In the genomic region with DNA sequence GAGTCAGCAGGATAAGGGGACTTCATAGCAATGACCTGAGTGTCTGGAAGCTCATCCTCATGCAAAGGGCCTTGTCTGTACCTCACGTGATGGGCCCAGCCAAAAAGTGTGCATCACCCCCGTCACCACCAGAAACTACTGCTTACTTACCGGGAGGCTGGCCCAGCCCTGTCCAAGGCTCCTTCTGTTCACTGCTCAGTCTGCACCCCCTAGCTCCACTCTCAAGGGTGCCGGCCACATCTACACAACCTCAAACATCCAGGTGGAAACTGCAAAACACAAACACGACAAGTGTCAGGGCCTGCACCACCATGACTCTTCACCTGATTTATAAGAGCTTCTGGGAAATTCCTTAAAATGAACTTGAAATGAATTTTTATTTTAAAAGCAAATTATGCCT, we compare ENCODE assay signal across 40 cellular contexts. TPM values are rescaled to one million over a fixed set of nuclear protein-coding genes. Genes with fewer than 3 reads are reported as not detected.
"Had no signal": no experiment of that assay in that cellular context is flagged by ENCODE, and none has a peak within 500 bp of the region (broad histone marks: within the 10 kb centered on the region; RNA-seq: fewer than 3 reads in every experiment).

No MANE protein-coding gene starts in this region.

- H3K9me3 Mint-ChIP-seq: activated B cell treated with CpG ODN at 0.5 μM for 24 hours; activated CD4-positive, alpha-beta memory T cell treated with anti-CD3 and anti-CD28 coated beads for 36 hours; activated naive CD8-positive, alpha-beta T cell treated with anti-CD3 and anti-CD28 coated beads for 36 hours; activated T-cell treated with anti-CD3 and anti-CD28 coated beads, Interleukin-2, amount 50 U/mL, for 72 hours; activated T-helper 17 cell treated with anti-CD3 and anti-CD28 coated beads, Interleukin-2, amount 50 U/mL, for 72 hours; central memory CD8-positive, alpha-beta T cell; T-helper 1 cell treated with Interleukin-12 subunit alpha and Interleukin-12 subunit beta and Interleukin-4 antibody, amounts not matched to agents 30 μg/mL and 1 μg/mL, for 36 hours; T-helper 2 cell treated with Interferon-gamma antibody and Interleukin-4, amounts not matched to agents 5 μg/mL and 100 μg/mL, for 36 hours had no signal

- H3K27ac Mint-ChIP-seq: activated B cell treated with CpG ODN at 0.5 μM for 24 hours; activated CD4-positive, alpha-beta memory T cell treated with anti-CD3 and anti-CD28 coated beads for 36 hours; activated CD8-positive, alpha-beta memory T cell treated with anti-CD3 and anti-CD28 coated beads, Interleukin-2, amount 10 ng/mL, durations not matched to agents 7 days and 5 days; activated naive CD8-positive, alpha-beta T cell treated with anti-CD3 and anti-CD28 coated beads for 36 hours; activated T-cell treated with anti-CD3 and anti-CD28 coated beads, Interleukin-2, amount 50 U/mL, for 72 hours; activated T-helper 17 cell treated with anti-CD3 and anti-CD28 coated beads, Interleukin-2, amount 50 U/mL, for 72 hours; T-helper 1 cell treated with Interleukin-12 subunit alpha and Interleukin-12 subunit beta and Interleukin-4 antibody, amounts not matched to agents 30 μg/mL and 1 μg/mL, for 36 hours; T-helper 2 cell treated with Interferon-gamma antibody and Interleukin-4, amounts not matched to agents 5 μg/mL and 100 μg/mL, for 36 hours had no signal

- ATAC-seq: activated CD8-positive, alpha-beta memory T cell treated with anti-CD3 and anti-CD28 coated beads, Interleukin-2, amount 10 ng/mL, durations not matched to agents 7 days and 5 days; activated T-cell treated with anti-CD3 and anti-CD28 coated beads, Interleukin-2, amount 50 U/mL, for 72 hours; activated T-helper 17 cell treated with anti-CD3 and anti-CD28 coated beads, Interleukin-2, amount 50 U/mL, for 72 hours; PC-3 had no signal

- DNase-seq: activated B cell treated with CpG ODN at 0.5 μM for 24 hours; activated CD4-positive, alpha-beta memory T cell treated with anti-CD3 and anti-CD28 coated beads for 36 hours; activated CD4-positive, alpha-beta T cell treated with anti-CD3 and anti-CD28 coated beads for 4 hours; activated CD4-positive, alpha-beta T cell treated with anti-CD3 and anti-CD28 coated beads, Interleukin-2, amount 50 U/mL, for 1 hour; activated CD4-positive, CD25-positive, alpha-beta regulatory T cell treated with anti-CD3 and anti-CD28 coated beads, Interleukin-2, amount 50 U/mL, for 72 hours; activated effector memory CD4-positive, alpha-beta T cell treated with anti-CD3 and anti-CD28 coated beads, Interleukin-2, amount 50 U/mL, for 16 hours; activated naive CD4-positive, alpha-beta T cell; activated naive CD4-positive, alpha-beta T cell treated with anti-CD3 and anti-CD28 coated beads, Interleukin-2, amount 50 U/mL, for 16 hours; activated naive CD8-positive, alpha-beta T cell treated with anti-CD3 and anti-CD28 coated beads for 36 hours; activated T-cell treated with anti-CD3 and anti-CD28 coated beads, Interleukin-2, amount 50 U/mL, for 1 hour; activated T-cell treated with anti-CD3 and anti-CD28 coated beads, Interleukin-2, amount 50 U/mL, for 72 hours; amniotic stem cell; MM.1S; MV-4-11; NCI-H1092; NCI-H1417; NCI-H146; NCI-H187; NCI-H2029 treated with DMSO at 0.1 percent for 48 hours; NCI-H2107; NCI-H2171; NCI-H510A; NCI-H526; NCI-H748 treated with DMSO at 0.1 percent for 48 hours; NK-92 treated with Interleukin-12 subunit alpha and Interleukin-12 subunit beta, amount 100 ng/mL, for 24 hours; PC-3; Peyer's patch; RPMI8226; SHP77 treated with DMSO at 0.1 percent for 48 hours; SK-N-SH had no signal

- H3K36me3 Mint-ChIP-seq: activated CD4-positive, alpha-beta memory T cell treated with anti-CD3 and anti-CD28 coated beads for 36 hours; activated CD8-positive, alpha-beta memory T cell treated with anti-CD3 and anti-CD28 coated beads, Interleukin-2, amount 10 ng/mL, durations not matched to agents 7 days and 5 days; activated naive CD8-positive, alpha-beta T cell treated with anti-CD3 and anti-CD28 coated beads for 36 hours had no signal

- H3K9ac ChIP-seq: KMS-11, SK-N-SH had no signal

- H3K4me1 ChIP-seq: ascending aorta, Peyer's patch, SJSA1 had no signal

- H3K9me3 ChIP-seq: ascending aorta, Peyer's patch, SJSA1, SK-N-SH had no signal

- H3K4me3 Mint-ChIP-seq: activated B cell treated with CpG ODN at 0.5 μM for 24 hours; activated CD4-positive, alpha-beta memory T cell treated with anti-CD3 and anti-CD28 coated beads for 36 hours; activated CD8-positive, alpha-beta memory T cell treated with anti-CD3 and anti-CD28 coated beads, Interleukin-2, amount 10 ng/mL, durations not matched to agents 7 days and 5 days; activated naive CD8-positive, alpha-beta T cell treated with anti-CD3 and anti-CD28 coated beads for 36 hours; activated T-cell treated with anti-CD3 and anti-CD28 coated beads, Interleukin-2, amount 50 U/mL, for 72 hours; activated T-helper 17 cell treated with anti-CD3 and anti-CD28 coated beads, Interleukin-2, amount 50 U/mL, for 72 hours; central memory CD8-positive, alpha-beta T cell; T-helper 1 cell treated with Interleukin-12 subunit alpha and Interleukin-12 subunit beta and Interleukin-4 antibody, amounts not matched to agents 30 μg/mL and 1 μg/mL, for 36 hours; T-helper 2 cell treated with Interferon-gamma antibody and Interleukin-4, amounts not matched to agents 5 μg/mL and 100 μg/mL, for 36 hours had no signal

- H3K4me1 Mint-ChIP-seq: activated B cell treated with CpG ODN at 0.5 μM for 24 hours; activated T-helper 17 cell treated with anti-CD3 and anti-CD28 coated beads, Interleukin-2, amount 50 U/mL, for 72 hours; central memory CD8-positive, alpha-beta T cell had no signal

- H3K27me3 ChIP-seq: ascending aorta, cardiac muscle cell, Peyer's patch had no signal

- H3K27me3 Mint-ChIP-seq: activated B cell treated with CpG ODN at 0.5 μM for 24 hours; activated naive CD8-positive, alpha-beta T cell treated with anti-CD3 and anti-CD28 coated beads for 36 hours had no signal

- H3K4me3 ChIP-seq: ascending aorta, cardiac muscle cell, Peyer's patch, SJSA1 had no signal

- H3K4me2 ChIP-seq: KMS-11, SK-N-SH had no signal

- H3K27ac ChIP-seq: ascending aorta, cardiac muscle cell, KMS-11, Peyer's patch, SJSA1 had no signal

- H3K36me3 ChIP-seq: ascending aorta, cardiac muscle cell, Peyer's patch, SJSA1 had no signal

RNA-seq across cellular contexts. Expression of a gene that starts 55.1 kb away (rescaled TPM):
- total RNA-seq: LHCN-M2, SJSA1 had no signal
